In the genomic region with DNA sequence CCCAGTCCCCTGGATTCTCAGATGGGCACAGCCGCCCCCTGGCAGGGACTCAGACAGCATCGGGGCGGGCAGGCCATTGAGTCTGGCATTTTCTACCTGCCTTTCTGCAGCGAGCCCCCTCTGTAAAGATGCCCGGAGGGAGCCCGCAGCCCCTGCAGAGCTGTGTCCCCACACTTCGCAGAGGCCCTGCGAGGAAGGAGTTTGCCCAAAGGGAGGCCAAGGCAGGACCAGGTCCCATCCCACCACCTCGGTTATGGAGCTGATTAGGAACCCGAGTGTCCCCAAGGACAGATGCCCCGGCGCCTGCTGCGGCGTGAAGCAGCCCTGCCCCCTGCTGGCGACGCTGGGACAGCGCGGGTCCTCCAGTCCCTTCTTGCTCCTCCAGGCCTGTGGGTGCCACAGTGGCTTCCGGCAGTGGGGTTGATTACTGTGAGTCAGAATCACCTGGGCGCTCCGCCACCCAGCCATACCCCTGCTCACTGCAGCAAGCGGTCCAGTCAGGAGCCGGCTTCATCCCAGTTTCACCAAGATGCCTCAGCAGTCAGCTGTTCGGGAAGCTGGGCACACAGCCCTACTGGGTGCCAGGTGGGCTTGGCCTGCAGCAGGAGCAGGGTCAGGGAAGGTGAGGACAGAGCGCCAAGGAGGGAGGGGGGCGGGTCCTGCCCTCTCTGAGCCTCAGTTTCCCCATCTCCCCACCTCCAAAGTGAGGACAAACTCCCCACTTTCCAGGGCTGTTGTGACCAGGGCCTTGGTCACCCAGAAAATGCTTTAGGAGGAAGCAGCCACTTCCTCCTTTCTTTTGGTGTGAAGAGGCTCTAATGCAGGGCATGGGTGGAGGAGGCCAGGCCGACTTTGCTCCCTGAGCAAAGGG, we compare ENCODE assay signal across 8 cellular contexts.
DNase-seq lines count a peak whose midpoint lies in the region; ATAC-seq, FAIRE-seq and TF ChIP-seq lines count a peak whose summit lies in the region.

No MANE protein-coding gene starts in this region.

- TF ChIP-seq POLR2A in gastroesophageal sphincter (IDR thresholded peaks at IDR 0.05) = no peak
- TF ChIP-seq POLR2A in ovary (IDR thresholded peaks at IDR 0.05) = no peak

- intact Hi-C loops in ovary (cut with DNase I) = loop anchor here in 3 of 4 donors (1.0 to 2.0 kb wide), 3 partner anchors 272 to 273 kb away; no protein-coding TSS in a partner anchor

- WGBS in gastroesophageal sphincter (ENCODE audit: low coverage in 1 of 2), 2 donors = 50 to 59% methylated on average over 1 to 2 of the region's 27 CpGs
- WGBS in ovary, 3 donors = 8 to 12% (median 9%) methylated on average over 27 of the region's 27 CpGs

- no peaks in the 10 kb centered on the region for H3F3A ChIP-seq in MM.1S (ENCODE audit: insufficient read depth, low read length)

- no peak overlapping the region for H3K9ac ChIP-seq in MM.1S (ENCODE audit: low read length)
- no peak overlapping the region for H3K9ac ChIP-seq in SK-N-MC (ENCODE audit: insufficient read length)

- ATAC-seq in GM21723 (IDR thresholded peaks at IDR 0.05; ENCODE audit: unreplicated experiment) = peak; percentile 78
- peak; percentile 86 for ATAC-seq in gastroesophageal sphincter
- peak; percentile 57 for ATAC-seq in thoracic aorta (ENCODE audit: insufficient number of reproducible peaks, low FRiP score, low read depth)

- no peaks in the 10 kb centered on the region for H3K79me2 ChIP-seq in MM.1S (ENCODE audit: low read length)

- H3K36me3 ChIP-seq in MM.1S (replicated peaks; ENCODE audit: insufficient read depth, low read length) (no peaks in the 10 kb centered on the region), SK-N-MC (ENCODE audit: insufficient read depth, low read length) (no peaks in the 10 kb centered on the region), gastroesophageal sphincter (peaks cover 0 to 8% of the 10 kb centered on the region in 2 donors), ovary (no peaks in the 10 kb centered on the region), thoracic aorta (no peaks in the 10 kb centered on the region)

- H4K20me1 ChIP-seq in MM.1S (ENCODE audit: insufficient read depth, low read length) = no peaks in the 10 kb centered on the region

- peak overlapping the region; percentile 17; the same call in 1 of the 2 replicates for H2AFZ ChIP-seq in MM.1S (ENCODE audit: low read length)

- H3K4me2 ChIP-seq in MM.1S (ENCODE audit: low read depth, low read length) = peak overlapping the region; percentile 40; the same call in 1 of the 2 replicates

- peak; percentile 95 for DNase-seq in D721Med (ENCODE audit: insufficient read length, low spot score)
- DNase-seq in MM.1S = peak; percentile 75
- peak; percentile 26 for DNase-seq in SK-N-MC (ENCODE audit: low read depth, low spot score)
- peak; percentile 88 for DNase-seq in activated naive CD4-positive, alpha-beta T cell treated with Interleukin-2 at 50 U/mL for 16 hours
- peak; percentile 78 to 89 (median 86) for DNase-seq in ovary
- DNase-seq in thoracic aorta (ENCODE audit: low spot score) = peak; percentile 69

- H3K4me1 ChIP-seq in MM.1S (ENCODE audit: low read length) (peaks cover 5% of the 10 kb centered on the region), gastroesophageal sphincter (peaks cover 0 to 42% (median 25%) of the 10 kb centered on the region in 3 donors), ovary (ENCODE audit: insufficient read depth) (peaks cover 18% of the 10 kb centered on the region), thoracic aorta (ENCODE audit: control insufficient read depth in 1 of 2, low read depth in 2 of 2) (peaks cover 11 to 19% of the 10 kb centered on the region in 2 donors)

- no peaks in the 10 kb centered on the region for H3K9me2 ChIP-seq in MM.1S (replicated peaks; ENCODE audit: insufficient read depth, low read length)

- TF ChIP-seq EP300 in gastroesophageal sphincter (IDR thresholded peaks at IDR 0.05) (no peak), ovary (IDR thresholded peaks at IDR 0.05) (no peak)

- H3K27ac ChIP-seq in MM.1S (ENCODE audit: low read length) = no peak overlapping the region
- H3K27ac ChIP-seq in SK-N-MC = no peak overlapping the region
- peak overlapping the region in 3 of 4 donors; percentile 28 to 39 (median 29) for H3K27ac ChIP-seq in gastroesophageal sphincter
- no peak overlapping the region for H3K27ac ChIP-seq in ovary
- no peak overlapping the region for H3K27ac ChIP-seq in thoracic aorta

- TF ChIP-seq CTCF in D721Med (IDR thresholded peaks at IDR 0.05; ENCODE audit: insufficient read depth, missing control alignments) (peak; percentile 85), MM.1S (IDR thresholded peaks at IDR 0.05; ENCODE audit: low read length) (peak; percentile 96), gastroesophageal sphincter (IDR thresholded peaks at IDR 0.05) (peak in 3 of 4 experiments; percentile 99), ovary (IDR thresholded peaks at IDR 0.05) (peak; percentile 99), thoracic aorta (IDR thresholded peaks at IDR 0.05) (peak; percentile 98)

- FAIRE-seq in D721Med (lab: Jason Lieb, UNC) = no peak

- H3K27me3 ChIP-seq in MM.1S (replicated peaks; ENCODE audit: insufficient read depth, low read length) (peaks cover 39% of the 10 kb centered on the region), gastroesophageal sphincter (peaks cover 13% of the 10 kb centered on the region), ovary (no peaks in the 10 kb centered on the region), thoracic aorta (replicated peaks; ENCODE audit: insufficient read depth) (no peaks in the 10 kb centered on the region)

- H3K4me3 ChIP-seq in MM.1S (ENCODE audit: low read length) (no peak overlapping the region), SK-N-MC (no peak overlapping the region), gastroesophageal sphincter (no peak overlapping the region), ovary (no peak overlapping the region), thoracic aorta (no peak overlapping the region)

- H3K9me3 ChIP-seq in MM.1S (replicated peaks; ENCODE audit: insufficient read depth, low read length) (no peaks in the 10 kb centered on the region), SK-N-MC (ENCODE audit: low read depth, low read length) (0 out of 2 replicates have a peak, but pooled peaks cover 4% of the 10 kb centered on the region), gastroesophageal sphincter (peaks cover 0 to 2% (median 0%) of the 10 kb centered on the region in 3 donors), ovary (no peaks in the 10 kb centered on the region), thoracic aorta (no peaks in the 10 kb centered on the region)

Comparison
In these comparisons a context has a peak if more than half of its experiments do, and no peak if none do; other contexts are left out.
1. DNase-seq: peak in every context shown above with its lines; median percentile 95 in D721Med; 88 in activated naive CD4-positive, alpha-beta T cell treated with Interleukin-2 at 50 U/mL for 16 hours; 86 in ovary; 75 in MM.1S; 69 in thoracic aorta; 26 in SK-N-MC.
2. H3K27ac ChIP-seq: peak in gastroesophageal sphincter (3 of 4); none in MM.1S (single experiment), SK-N-MC (single experiment), ovary (0 of 2) and thoracic aorta (0 of 2).
3. Peak in every context shown above with its lines, with median percentiles within 50 percentile points of each other: CTCF ChIP-seq and ATAC-seq.